8 cellular contexts compared by ENCODE assay signal in the genomic region with DNA sequence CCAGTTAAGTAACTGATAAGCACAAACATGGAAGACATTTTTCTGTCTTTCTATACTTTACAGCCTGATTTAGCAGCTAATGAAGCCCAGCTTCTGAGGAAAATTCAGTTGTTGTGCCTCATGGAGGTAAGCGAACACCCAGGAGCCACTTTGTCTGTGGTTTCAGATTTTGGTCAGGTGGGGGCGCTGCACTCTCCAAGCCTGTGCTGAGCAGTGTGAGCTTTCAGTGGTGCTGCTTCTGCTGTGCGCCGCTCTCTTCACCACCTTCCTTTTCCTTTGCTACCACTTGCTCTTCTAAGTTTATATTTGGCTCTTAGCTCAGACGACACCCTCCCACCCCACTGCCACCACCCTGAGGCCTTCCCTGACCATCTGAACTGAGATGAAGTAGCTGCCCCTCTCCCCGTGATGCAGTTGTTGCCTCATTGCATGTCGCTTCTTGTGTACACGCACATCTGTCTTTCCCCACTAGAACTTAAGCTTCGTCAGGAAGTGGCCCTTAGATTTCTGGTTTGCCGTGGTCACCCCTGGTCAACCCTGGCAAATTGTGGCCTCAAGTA. TPM values are rescaled to one million over a fixed set of nuclear protein-coding genes. Genes with fewer than 3 reads are reported as not detected.
DNase-seq lines count a peak whose midpoint lies in the region; ATAC-seq and TF ChIP-seq lines count a peak whose summit lies in the region.

No MANE protein-coding gene starts in this region.

- H3K36me3 ChIP-seq in lower lobe of right lung, result peaks cover 77% of the 10 kb centered on the region

- no peaks in the 10 kb centered on the region for H3K9me3 ChIP-seq in lower lobe of right lung

- H3K27ac ChIP-seq in lower lobe of right lung, result no peak overlapping the region

- no peaks in the 10 kb centered on the region for H3K4me1 ChIP-seq in lower lobe of right lung

- peak; percentile 84 to 86 for ATAC-seq in activated CD4-positive, CD25-positive, alpha-beta regulatory T cell treated with anti-CD3 and anti-CD28 coated beads, Interleukin-2, amount 50 U/mL, for 24 hours
- ATAC-seq in central memory CD8-positive, alpha-beta T cell (replicated peaks; ENCODE audit: extremely low read depth, poor library complexity, severe bottlenecking), result peak; percentile 97
- ATAC-seq in lower lobe of right lung (peak; percentile 83), HG03520 (IDR thresholded peaks at IDR 0.05; ENCODE audit: unreplicated experiment) (no peak)

- peaks cover 6% of the 10 kb centered on the region for H3K4me1 Mint-ChIP-seq in central memory CD8-positive, alpha-beta T cell

- DNase-seq in D341Med (ENCODE audit: low spot score) (peak; percentile 73), Kasumi-1 (lab: John Stamatoyannopoulos, UW) (peak; percentile 86 to 88), lower lobe of right lung (peak; percentile 77), DMS79 treated with DMSO at 0.1 percent for 48 hours (lab: John Stamatoyannopoulos, UW) (no peak)
- DNase-seq in central memory CD8-positive, alpha-beta T cell (ENCODE audit: low spot score in 2 of 2), result peak; percentile 72 to 74
- peak; percentile 49 to 56 for DNase-seq in stimulated activated CD8-positive, alpha-beta memory T cell treated with anti-CD3 and anti-CD28 coated beads, Interleukin-15, amount 100 ng/mL, for 48 hours (ENCODE audit: low read depth in 2 of 2)

- intact Hi-C loops in lower lobe of right lung (cut with DNase I), result no loop called here

- no peaks in the 10 kb centered on the region for H3K27me3 ChIP-seq in lower lobe of right lung (ENCODE audit: low read depth)

- H3K4me3 Mint-ChIP-seq in central memory CD8-positive, alpha-beta T cell, result no peak overlapping the region

- H3K4me3 ChIP-seq in lower lobe of right lung, result no peak overlapping the region

- no peaks in the 10 kb centered on the region for H3K27me3 Mint-ChIP-seq in central memory CD8-positive, alpha-beta T cell

- peak; percentile 69 for TF ChIP-seq CTCF in lower lobe of right lung (IDR thresholded peaks at IDR 0.05)

- no peaks in the 10 kb centered on the region for H3K9me3 Mint-ChIP-seq in central memory CD8-positive, alpha-beta T cell

- no peak overlapping the region for H3K27ac Mint-ChIP-seq in central memory CD8-positive, alpha-beta T cell (ENCODE audit: low read depth)

- H3K36me3 Mint-ChIP-seq in central memory CD8-positive, alpha-beta T cell (ENCODE audit: insufficient read depth), result peaks cover 67% of the 10 kb centered on the region

RNA-seq across cellular contexts. Expression of a gene that starts 14.0 kb away (rescaled TPM):
- total RNA-seq in lower lobe of right lung, result 89.5 TPM

RNA-seq across cellular contexts. Expression of a gene that starts 14.7 kb away (rescaled TPM):
- total RNA-seq in lower lobe of right lung, result 17.6 TPM

RNA-seq across cellular contexts. Expression of a gene that starts 27.4 kb away (rescaled TPM):
- total RNA-seq in lower lobe of right lung, result 1.3 TPM

RNA-seq across cellular contexts. Expression of a gene that starts 38.1 kb away (rescaled TPM):
- total RNA-seq in lower lobe of right lung, result 163 TPM

RNA-seq across cellular contexts. Expression of a gene that starts 43.3 kb away (rescaled TPM):
- total RNA-seq in lower lobe of right lung, result 103 TPM
